Comparison of ENCODE assay signal across 24 cellular contexts in the genomic region with DNA sequence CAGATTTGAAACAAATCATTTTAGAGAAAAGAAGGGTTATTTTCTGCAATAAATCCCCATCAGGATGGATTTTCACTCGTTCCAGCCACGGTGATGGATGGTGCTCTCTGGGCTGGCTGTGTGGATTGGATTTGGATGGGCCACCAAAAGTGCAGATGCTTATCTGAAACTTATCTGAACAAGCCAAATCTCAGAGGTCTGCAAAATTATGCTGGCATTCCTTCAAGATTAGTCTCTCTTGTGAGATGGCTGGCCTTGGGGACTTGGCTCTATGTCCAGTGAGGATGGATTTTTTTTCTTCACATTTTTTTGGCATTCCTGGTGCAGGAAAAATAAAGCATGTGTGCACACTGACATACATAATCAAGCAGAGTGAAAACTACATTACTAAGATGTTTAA.
"Had no signal": no experiment of that assay in that cellular context is flagged by ENCODE, and none has a peak within 500 bp of the region (broad histone marks: within the 10 kb centered on the region; RNA-seq: fewer than 3 reads in every experiment).

No MANE protein-coding gene starts in this region.

- H3K4me1 ChIP-seq: esophagus muscularis mucosa, foreskin keratinocyte, gastroesophageal sphincter, heart left ventricle, neural progenitor cell, parathyroid adenoma, right atrium auricular region, sigmoid colon had no signal

- H3K27me3 ChIP-seq: esophagus muscularis mucosa, foreskin keratinocyte, gastroesophageal sphincter, heart left ventricle, hepatocyte, neural progenitor cell, right atrium auricular region, sigmoid colon, testis, tibial artery had no signal

- H2AFZ ChIP-seq: hepatocyte, neural progenitor cell, parathyroid adenoma had no signal

- H3K9ac ChIP-seq: neural progenitor cell, parathyroid adenoma had no signal

- H3K79me2 ChIP-seq: hepatocyte, parathyroid adenoma had no signal

- ATAC-seq: foreskin keratinocyte; gastroesophageal sphincter; heart left ventricle; left lobe of liver; naive thymus-derived CD4-positive, alpha-beta T cell; stimulated activated memory B cell treated with anti-CD40 and anti-IgM and Interleukin-4, amounts not matched to agents 10 μg/mL and 1 μg/mL and 100 μg/mL, for 72 hours; stimulated activated naive CD8-positive, alpha-beta T cell treated with anti-CD3 and anti-CD28 coated beads, Interleukin-15, Interleukin-2, amounts not matched to agents 100 U/mL and 50 U/mL, for 24 hours had no signal

- DNase-seq: dermis blood vessel endothelial cell; effector memory CD4-positive, alpha-beta T cell; foreskin keratinocyte; heart left ventricle; kidney; midbrain; naive thymus-derived CD4-positive, alpha-beta T cell; sigmoid colon; stimulated activated CD4-positive, alpha-beta T cell treated with anti-CD3 and anti-CD28 coated beads, Interleukin-2, amount 100 ng/mL, for 24 hours; stimulated activated CD4-positive, alpha-beta T cell treated with anti-CD3 and anti-CD28 coated beads, Interleukin-4, amount 100 ng/mL, for 4 hours; stimulated activated naive CD8-positive, alpha-beta T cell treated with anti-CD3 and anti-CD28 coated beads, Interleukin-15, Interleukin-2, amounts not matched to agents 100 U/mL and 50 U/mL, for 24 hours; substantia nigra; testis; tibial artery had no signal

- H3K4me2 ChIP-seq: hepatocyte, neural progenitor cell had no signal

- H3K36me3 ChIP-seq: esophagus muscularis mucosa, gastroesophageal sphincter, heart left ventricle, neural progenitor cell, right atrium auricular region, sigmoid colon, tibial artery had no signal

- H3K27ac ChIP-seq: coronary artery, esophagus muscularis mucosa, foreskin keratinocyte, gastroesophageal sphincter, heart left ventricle, hepatocyte, neural progenitor cell, parathyroid adenoma, right atrium auricular region, sigmoid colon, testis, tibial artery had no signal

- H3K4me3 ChIP-seq: coronary artery, esophagus muscularis mucosa, gastroesophageal sphincter, heart left ventricle, hepatocyte, lung, neural progenitor cell, right atrium auricular region, sigmoid colon, testis, tibial artery had no signal

- H3K9me3 ChIP-seq: esophagus muscularis mucosa, gastroesophageal sphincter, right atrium auricular region, sigmoid colon, testis had no signal
